Comparison of ENCODE assay signal across 1 cellular context in the genomic region with DNA sequence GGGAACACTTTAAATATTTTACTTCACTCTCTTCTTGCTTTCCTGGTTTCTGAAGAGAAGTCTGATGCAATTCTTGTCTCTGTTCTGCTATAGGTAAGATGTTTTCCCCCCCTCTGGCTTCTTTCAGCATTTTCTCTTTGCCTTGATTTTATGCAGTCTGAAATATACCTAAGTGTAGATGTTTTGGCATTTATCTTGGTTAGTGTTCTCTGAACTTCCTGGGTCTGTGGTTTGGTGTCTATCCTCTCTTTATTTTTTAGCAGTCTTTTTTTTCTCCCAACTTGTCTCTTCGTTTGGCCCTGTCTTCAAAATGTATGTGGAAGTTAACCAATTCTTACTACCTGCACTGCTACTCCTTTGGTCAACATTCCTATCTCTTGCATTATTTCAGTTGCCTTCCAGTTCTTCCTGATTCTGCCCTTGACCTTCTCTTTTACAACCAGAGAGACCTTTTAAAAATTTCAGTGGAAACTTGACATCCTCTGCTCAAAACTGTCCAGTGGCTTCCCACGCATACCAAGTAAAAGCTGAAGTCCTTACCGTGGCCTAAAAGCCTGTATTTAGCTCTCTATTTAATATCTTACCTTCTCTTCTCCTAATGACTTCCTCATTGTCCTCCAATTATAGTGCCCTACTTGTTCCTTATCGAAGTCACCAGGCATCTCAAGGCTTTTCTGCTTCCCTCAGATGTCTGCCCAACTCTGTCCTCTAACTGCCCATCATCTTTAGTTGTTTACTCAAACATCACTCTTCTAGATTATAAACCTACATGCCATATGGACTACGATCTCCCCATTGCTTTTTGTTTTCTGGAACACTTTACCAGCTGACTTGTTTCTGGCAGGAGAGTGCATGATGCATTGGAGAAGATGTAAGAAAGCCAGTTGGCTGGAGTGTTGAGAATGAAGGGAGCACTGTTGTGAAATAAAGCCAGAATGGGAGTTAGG.
A peak's percentile ranks its signal among the peaks of the same experiment; 100 is the strongest.
TF ChIP-seq lines count a peak whose summit lies in the region.

No MANE protein-coding gene starts in this region.

TF ChIP-seq in K562, 482 proteins besides CTCF, POLR2A, EP300 and RAD21 (continued from another document):
- TF ChIP-seq, protein P1, sequence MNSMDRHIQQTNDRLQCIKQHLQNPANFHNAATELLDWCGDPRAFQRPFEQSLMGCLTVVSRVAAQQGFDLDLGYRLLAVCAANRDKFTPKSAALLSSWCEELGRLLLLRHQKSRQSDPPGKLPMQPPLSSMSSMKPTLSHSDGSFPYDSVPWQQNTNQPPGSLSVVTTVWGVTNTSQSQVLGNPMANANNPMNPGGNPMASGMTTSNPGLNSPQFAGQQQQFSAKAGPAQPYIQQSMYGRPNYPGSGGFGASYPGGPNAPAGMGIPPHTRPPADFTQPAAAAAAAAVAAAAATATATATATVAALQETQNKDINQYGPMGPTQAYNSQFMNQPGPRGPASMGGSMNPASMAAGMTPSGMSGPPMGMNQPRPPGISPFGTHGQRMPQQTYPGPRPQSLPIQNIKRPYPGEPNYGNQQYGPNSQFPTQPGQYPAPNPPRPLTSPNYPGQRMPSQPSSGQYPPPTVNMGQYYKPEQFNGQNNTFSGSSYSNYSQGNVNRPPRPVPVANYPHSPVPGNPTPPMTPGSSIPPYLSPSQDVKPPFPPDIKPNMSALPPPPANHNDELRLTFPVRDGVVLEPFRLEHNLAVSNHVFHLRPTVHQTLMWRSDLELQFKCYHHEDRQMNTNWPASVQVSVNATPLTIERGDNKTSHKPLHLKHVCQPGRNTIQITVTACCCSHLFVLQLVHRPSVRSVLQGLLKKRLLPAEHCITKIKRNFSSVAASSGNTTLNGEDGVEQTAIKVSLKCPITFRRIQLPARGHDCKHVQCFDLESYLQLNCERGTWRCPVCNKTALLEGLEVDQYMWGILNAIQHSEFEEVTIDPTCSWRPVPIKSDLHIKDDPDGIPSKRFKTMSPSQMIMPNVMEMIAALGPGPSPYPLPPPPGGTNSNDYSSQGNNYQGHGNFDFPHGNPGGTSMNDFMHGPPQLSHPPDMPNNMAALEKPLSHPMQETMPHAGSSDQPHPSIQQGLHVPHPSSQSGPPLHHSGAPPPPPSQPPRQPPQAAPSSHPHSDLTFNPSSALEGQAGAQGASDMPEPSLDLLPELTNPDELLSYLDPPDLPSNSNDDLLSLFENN (IDR thresholded peaks at IDR 0.05; ENCODE audit: low read depth in 2 of 2, low read length in 2 of 2): peak in 1 of 2 experiments; percentile 82; a peak in 1 of 4 replicates
- TF ChIP-seq, protein P2, sequence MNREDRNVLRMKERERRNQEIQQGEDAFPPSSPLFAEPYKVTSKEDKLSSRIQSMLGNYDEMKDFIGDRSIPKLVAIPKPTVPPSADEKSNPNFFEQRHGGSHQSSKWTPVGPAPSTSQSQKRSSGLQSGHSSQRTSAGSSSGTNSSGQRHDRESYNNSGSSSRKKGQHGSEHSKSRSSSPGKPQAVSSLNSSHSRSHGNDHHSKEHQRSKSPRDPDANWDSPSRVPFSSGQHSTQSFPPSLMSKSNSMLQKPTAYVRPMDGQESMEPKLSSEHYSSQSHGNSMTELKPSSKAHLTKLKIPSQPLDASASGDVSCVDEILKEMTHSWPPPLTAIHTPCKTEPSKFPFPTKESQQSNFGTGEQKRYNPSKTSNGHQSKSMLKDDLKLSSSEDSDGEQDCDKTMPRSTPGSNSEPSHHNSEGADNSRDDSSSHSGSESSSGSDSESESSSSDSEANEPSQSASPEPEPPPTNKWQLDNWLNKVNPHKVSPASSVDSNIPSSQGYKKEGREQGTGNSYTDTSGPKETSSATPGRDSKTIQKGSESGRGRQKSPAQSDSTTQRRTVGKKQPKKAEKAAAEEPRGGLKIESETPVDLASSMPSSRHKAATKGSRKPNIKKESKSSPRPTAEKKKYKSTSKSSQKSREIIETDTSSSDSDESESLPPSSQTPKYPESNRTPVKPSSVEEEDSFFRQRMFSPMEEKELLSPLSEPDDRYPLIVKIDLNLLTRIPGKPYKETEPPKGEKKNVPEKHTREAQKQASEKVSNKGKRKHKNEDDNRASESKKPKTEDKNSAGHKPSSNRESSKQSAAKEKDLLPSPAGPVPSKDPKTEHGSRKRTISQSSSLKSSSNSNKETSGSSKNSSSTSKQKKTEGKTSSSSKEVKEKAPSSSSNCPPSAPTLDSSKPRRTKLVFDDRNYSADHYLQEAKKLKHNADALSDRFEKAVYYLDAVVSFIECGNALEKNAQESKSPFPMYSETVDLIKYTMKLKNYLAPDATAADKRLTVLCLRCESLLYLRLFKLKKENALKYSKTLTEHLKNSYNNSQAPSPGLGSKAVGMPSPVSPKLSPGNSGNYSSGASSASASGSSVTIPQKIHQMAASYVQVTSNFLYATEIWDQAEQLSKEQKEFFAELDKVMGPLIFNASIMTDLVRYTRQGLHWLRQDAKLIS (CRISPR knock-in tag; IDR thresholded peaks at IDR 0.05): peak; percentile 57; the same call in 1 of the 2 replicates
- peak; percentile 37; the same call in 1 of the 2 replicates for TF ChIP-seq MYC (IDR thresholded peaks at IDR 0.05; ENCODE audit: low read depth, low read length)
- no peak for TF ChIP-seq MYC (CRISPR knock-in tag; IDR thresholded peaks at IDR 0.05; ENCODE audit: borderline replicate concordance, low read depth)
TF ChIP-seq in K562: peak in this region for 97.
